In the genomic region with DNA sequence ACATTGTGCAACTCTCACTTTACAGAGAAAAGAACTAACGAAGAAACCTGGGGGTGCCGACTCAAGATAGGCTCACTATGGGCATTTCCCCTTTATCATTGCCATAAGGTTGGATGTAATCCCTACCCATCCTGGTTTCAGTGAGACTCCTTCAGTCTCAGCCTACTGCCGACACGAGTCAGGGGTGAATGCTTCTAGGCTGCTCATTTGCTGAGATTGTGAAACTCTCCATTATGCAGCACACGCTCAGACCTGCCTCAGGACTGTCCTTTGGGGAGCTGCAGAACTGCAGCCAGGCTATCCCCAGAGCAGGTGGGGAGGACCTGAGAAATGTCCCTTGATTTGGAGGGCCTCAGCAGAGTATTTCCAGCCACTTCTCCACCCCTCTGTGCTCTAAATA, we compare ENCODE assay signal across 15 cellular contexts. TPM values are rescaled to one million over a fixed set of nuclear protein-coding genes. Genes with fewer than 3 reads are reported as not detected.
DNase-seq lines count a peak whose midpoint lies in the region; ATAC-seq, FAIRE-seq and TF ChIP-seq lines count a peak whose summit lies in the region.
"Had no signal": no experiment of that assay in that cellular context is flagged by ENCODE, and none has a peak within 500 bp of the region (broad histone marks: within the 10 kb centered on the region; RNA-seq: fewer than 3 reads in every experiment).

No MANE protein-coding gene starts in this region.

- H3K27ac ChIP-seq in naive thymus-derived CD4-positive, alpha-beta T cell (ENCODE audit: low read depth, low read length): no peak overlapping the region
- peak overlapping the region in 1 of 5 donors; percentile 1 for H3K27ac ChIP-seq in stomach
- H3K27ac ChIP-seq: SJSA1 had no signal

- peak; percentile 97 for FAIRE-seq in bronchial epithelial cell (lab: Jason Lieb, UNC)

- H3K36me3 ChIP-seq in bronchial epithelial cell (ENCODE audit: control insufficient read depth, insufficient read depth, low read length): no peaks in the 10 kb centered on the region
- no peaks in the 10 kb centered on the region for H3K36me3 ChIP-seq in naive thymus-derived CD4-positive, alpha-beta T cell (ENCODE audit: control insufficient read depth in 2 of 3, insufficient read depth in 3 of 3, low read length in 3 of 3)
- H3K36me3 ChIP-seq in stomach: peaks cover 0 to 11% (median 0%) of the 10 kb centered on the region in 4 donors
- H3K36me3 ChIP-seq: SJSA1 had no signal

- POLR2A ChIA-PET in naive thymus-derived CD4-positive, alpha-beta T cell (lab: Charles Lee): no interaction called here
- POLR2A ChIA-PET in activated CD8-positive, alpha-beta T cell treated with anti-CD3 and anti-CD28 coated beads, Interleukin-2, amount 10 ng/mL, durations not matched to agents 7 days and 5 days (lab: Charles Lee): no interaction called here

- intact Hi-C loops in naive thymus-derived CD4-positive, alpha-beta T cell (cut with micrococcal nuclease): loop anchor here (1.0 to 2.0 kb wide), 5 partner anchors 60 to 706 kb away; no protein-coding TSS in a partner anchor
- intact Hi-C loops in stomach (cut with DNase I; ENCODE audit: low total_unique reads): no loop called here
- intact Hi-C loops in left cardiac atrium (cut with DNase I): loop anchor here (10.0 kb wide), 2 partner anchors 53 to 77 kb away; no protein-coding TSS in a partner anchor

- no peak overlapping the region for H3K4me3 Mint-ChIP-seq in naive thymus-derived CD4-positive, alpha-beta T cell
- H3K4me3 Mint-ChIP-seq in activated CD8-positive, alpha-beta T cell treated with anti-CD3 and anti-CD28 coated beads, Interleukin-2, amount 10 ng/mL, durations not matched to agents 7 days and 5 days: no peak overlapping the region
- H3K4me3 Mint-ChIP-seq: CD4-positive, alpha-beta memory T cell; H9 had no signal

- peaks cover 0 to 12% (median 0%) of the 10 kb centered on the region in 5 donors for H3K27me3 Mint-ChIP-seq in naive thymus-derived CD4-positive, alpha-beta T cell
- peaks cover 7% of the 10 kb centered on the region for H3K27me3 Mint-ChIP-seq in activated CD8-positive, alpha-beta T cell treated with anti-CD3 and anti-CD28 coated beads, Interleukin-2, amount 10 ng/mL, durations not matched to agents 7 days and 5 days (ENCODE audit: low read depth)
- H3K27me3 Mint-ChIP-seq: CD4-positive, alpha-beta memory T cell had no signal

- ATAC-seq in naive thymus-derived CD4-positive, alpha-beta T cell: peak; percentile 24
- no peak for ATAC-seq in left cardiac atrium
- no peak for ATAC-seq in activated CD8-positive, alpha-beta T cell treated with anti-CD3 and anti-CD28 coated beads, Interleukin-2, amount 10 ng/mL, durations not matched to agents 7 days and 5 days

- no peaks in the 10 kb centered on the region for H3K9me3 ChIP-seq in naive thymus-derived CD4-positive, alpha-beta T cell (ENCODE audit: control insufficient read depth in 2 of 3, low read length in 3 of 3)
- H3K9me3 ChIP-seq in stomach: no peaks in the 10 kb centered on the region
- H3K9me3 ChIP-seq: SJSA1 had no signal

- 72 to 85% (median 77%) methylated on average over 5 of the region's 5 CpGs for WGBS in stomach, 5 donors

- no peaks in the 10 kb centered on the region for H3K9me3 Mint-ChIP-seq in naive thymus-derived CD4-positive, alpha-beta T cell
- no peaks in the 10 kb centered on the region for H3K9me3 Mint-ChIP-seq in activated CD8-positive, alpha-beta T cell treated with anti-CD3 and anti-CD28 coated beads, Interleukin-2, amount 10 ng/mL, durations not matched to agents 7 days and 5 days (ENCODE audit: insufficient read depth)
- H3K9me3 Mint-ChIP-seq: CD4-positive, alpha-beta memory T cell; H9 had no signal

- no peak for TF ChIP-seq CTCF in bronchial epithelial cell (IDR thresholded peaks at IDR 0.05; ENCODE audit: insufficient read depth, low read length, severe bottlenecking)
- no peak for TF ChIP-seq CTCF in stomach (IDR thresholded peaks at IDR 0.05)

- CTCF ChIA-PET in naive thymus-derived CD4-positive, alpha-beta T cell (lab: Charles Lee): interaction anchor here (0.8 to 2.5 kb wide), 6 partner anchors 13 to 705 kb away, joined by 3 to 11 read pairs (median 5); no protein-coding TSS in a partner anchor
- CTCF ChIA-PET in activated CD8-positive, alpha-beta T cell treated with anti-CD3 and anti-CD28 coated beads, Interleukin-2, amount 10 ng/mL, durations not matched to agents 7 days and 5 days (lab: Charles Lee): interaction anchor here (0.9 to 4.5 kb wide), 11 partner anchors 11 to 273 kb away, joined by 3 to 38 read pairs (median 10); no protein-coding TSS in a partner anchor

- DNase-seq in NOMO-1 (lab: John Stamatoyannopoulos, UW; ENCODE audit: unreplicated experiment in 2 of 2) (peak; percentile 34 to 47), NOMO-1 treated with dmso at 0.1 percent for 144 hours (lab: John Stamatoyannopoulos, UW; ENCODE audit: unreplicated experiment) (no peak), MV-4-11 (lab: John Stamatoyannopoulos, UW) (peak; percentile 33), bronchial epithelial cell (ENCODE audit: low read depth) (peak; percentile 91), stomach (no peak), left cardiac atrium (no peak)
- DNase-seq in naive thymus-derived CD4-positive, alpha-beta T cell: no peak
- no peak for DNase-seq in activated CD8-positive, alpha-beta T cell treated with anti-CD3 and anti-CD28 coated beads, Interleukin-2, amount 10 ng/mL, durations not matched to agents 7 days and 5 days
- DNase-seq: 8988T, NCI-H1436 treated with DMSO at 0.1 percent for 48 hours had no signal

- TF ChIP-seq POLR2A in stomach (IDR thresholded peaks at IDR 0.05): no peak

- H3K36me3 Mint-ChIP-seq in naive thymus-derived CD4-positive, alpha-beta T cell: no peaks in the 10 kb centered on the region
- no peaks in the 10 kb centered on the region for H3K36me3 Mint-ChIP-seq in activated CD8-positive, alpha-beta T cell treated with anti-CD3 and anti-CD28 coated beads, Interleukin-2, amount 10 ng/mL, durations not matched to agents 7 days and 5 days (ENCODE audit: low read depth)

- TF ChIP-seq EP300 in stomach (IDR thresholded peaks at IDR 0.05): no peak

- H3K4me1 Mint-ChIP-seq in naive thymus-derived CD4-positive, alpha-beta T cell: peaks cover 0 to 5% (median 4%) of the 10 kb centered on the region in 7 donors
- peaks cover 5% of the 10 kb centered on the region for H3K4me1 Mint-ChIP-seq in activated CD8-positive, alpha-beta T cell treated with anti-CD3 and anti-CD28 coated beads, Interleukin-2, amount 10 ng/mL, durations not matched to agents 7 days and 5 days (ENCODE audit: low read depth)

- no peaks in the 10 kb centered on the region for H3K4me1 ChIP-seq in naive thymus-derived CD4-positive, alpha-beta T cell (ENCODE audit: control insufficient read depth in 2 of 2, insufficient read depth in 2 of 2, low read length in 2 of 2)
- H3K4me1 ChIP-seq in stomach: peaks cover 0 to 5% (median 2%) of the 10 kb centered on the region in 4 donors

- H3K27me3 ChIP-seq in bronchial epithelial cell (ENCODE audit: control insufficient read depth, insufficient read depth, low read length) (no peaks in the 10 kb centered on the region), stomach (no peaks in the 10 kb centered on the region)
- H3K27me3 ChIP-seq in naive thymus-derived CD4-positive, alpha-beta T cell (ENCODE audit: control insufficient read depth in 2 of 2, insufficient read depth in 2 of 2, low read length in 2 of 2): no peaks in the 10 kb centered on the region
- H3K27me3 ChIP-seq: SJSA1 had no signal

- H3K27ac Mint-ChIP-seq in naive thymus-derived CD4-positive, alpha-beta T cell: no peak overlapping the region
- no peak overlapping the region for H3K27ac Mint-ChIP-seq in activated CD8-positive, alpha-beta T cell treated with anti-CD3 and anti-CD28 coated beads, Interleukin-2, amount 10 ng/mL, durations not matched to agents 7 days and 5 days
- H3K27ac Mint-ChIP-seq: CD4-positive, alpha-beta memory T cell; H9 had no signal

- H3K4me3 ChIP-seq in bronchial epithelial cell (ENCODE audit: low read depth, low read length) (no peak overlapping the region), stomach (no peak overlapping the region)
- no peak overlapping the region for H3K4me3 ChIP-seq in naive thymus-derived CD4-positive, alpha-beta T cell (ENCODE audit: low read length)
- H3K4me3 ChIP-seq: SJSA1 had no signal

RNA-seq across cellular contexts. Expression of a gene that starts 22.2 kb away (rescaled TPM):
- not detected in 2 replicates for total RNA-seq in bronchial epithelial cell
- not detected for total RNA-seq in naive thymus-derived CD4-positive, alpha-beta T cell
- polyA plus RNA-seq in naive thymus-derived CD4-positive, alpha-beta T cell: not detected
- not detected for total RNA-seq in stomach
- polyA plus RNA-seq in stomach: not detected
- total RNA-seq in left cardiac atrium: not detected
- not detected for total RNA-seq in activated CD8-positive, alpha-beta T cell treated with anti-CD3 and anti-CD28 coated beads, Interleukin-2, amount 10 ng/mL, durations not matched to agents 7 days and 5 days
- total RNA-seq: Calu3; CD4-positive, alpha-beta memory T cell; H9; SJSA1 had no signal
- polyA plus RNA-seq: BJ; CD4-positive, alpha-beta memory T cell had no signal

RNA-seq across cellular contexts. Expression of a gene that starts 37.5 kb away (rescaled TPM):
- total RNA-seq in bronchial epithelial cell (0.13 and 0.26 TPM in 2 replicates), stomach (10 to 100 TPM in 3 of 5 donors, 1 to 10 TPM in 2; 2.6 to 39.7 (median 19.3) TPM), left cardiac atrium (10 to 100 TPM; 13.3 to 15.1 TPM)
- 10 to 100 TPM in 1 of 5 experiments, 1 to 10 TPM in 2, under 1 TPM in 1, not detected in 1; 0.30 to 12.0 (median 2.9) TPM for total RNA-seq in naive thymus-derived CD4-positive, alpha-beta T cell
- polyA plus RNA-seq in naive thymus-derived CD4-positive, alpha-beta T cell: 1 to 10 TPM; 4.2 to 4.9 TPM
- polyA plus RNA-seq in stomach: 10 to 100 TPM in 1 of 3 donors, 1 to 10 TPM in 2; 5.7 to 13.4 (median 7.0) TPM
- total RNA-seq in activated CD8-positive, alpha-beta T cell treated with anti-CD3 and anti-CD28 coated beads, Interleukin-2, amount 10 ng/mL, durations not matched to agents 7 days and 5 days: under 1 TPM; 0.31 to 0.84 TPM

Comparison
In these comparisons a context has a peak if more than half of its experiments do, and no peak if none do; other contexts are left out.
1. DNase-seq: peak in NOMO-1 (2 of 2), MV-4-11 (single experiment) and bronchial epithelial cell (single experiment); none in NOMO-1 treated with dmso at 0.1 percent for 144 hours (single experiment), naive thymus-derived CD4-positive, alpha-beta T cell (0 of 9), stomach (single experiment), left cardiac atrium (single experiment) and activated CD8-positive, alpha-beta T cell treated with anti-CD3 and anti-CD28 coated beads, Interleukin-2, amount 10 ng/mL, durations not matched to agents 7 days and 5 days (single experiment).